Comparison of ENCODE assay signal across 12 cellular contexts in genomic region chr3:115160295-115160694, GRCh38. TPM values are rescaled to one million over a fixed set of nuclear protein-coding genes. Genes with fewer than 3 reads are reported as not detected.
DNase-seq lines count a peak whose midpoint lies in the region; ATAC-seq lines count a peak whose summit lies in the region.
"Had no signal": no experiment of that assay in that cellular context is flagged by ENCODE, and none has a peak within 500 bp of the region (broad histone marks: within the 10 kb centered on the region; RNA-seq: fewer than 3 reads in every experiment).

No MANE protein-coding gene starts in this region.

- DNase-seq in activated naive CD8-positive, alpha-beta T cell treated with anti-CD3 and anti-CD28 coated beads, Interleukin-2, amount 10 ng/mL, durations not matched to agents 7 days and 5 days, result no peak
- no peak for DNase-seq in activated naive CD8-positive, alpha-beta T cell treated with anti-CD3 and anti-CD28 coated beads for 36 hours
- DNase-seq in GDM1 (lab: John Stamatoyannopoulos, UW) (no peak), NCI-H510A treated with DMSO at 0.1 percent for 48 hours (lab: John Stamatoyannopoulos, UW) (no peak), mesendoderm (no peak), hepatic stellate cell (ENCODE audit: low spot score) (no peak)
- DNase-seq: HFFc6; stimulated activated CD8-positive, alpha-beta memory T cell treated with anti-CD3 and anti-CD28 coated beads, Interleukin-4, amount 100 ng/mL, for 48 hours had no signal

- no peak overlapping the region for H3K27ac ChIP-seq in mesendoderm (ENCODE audit: low read depth, low read length)

- H3K36me3 Mint-ChIP-seq in activated naive CD8-positive, alpha-beta T cell treated with anti-CD3 and anti-CD28 coated beads, Interleukin-2, amount 10 ng/mL, durations not matched to agents 7 days and 5 days, result peaks cover 16% of the 10 kb centered on the region
- peaks cover 7% of the 10 kb centered on the region for H3K36me3 Mint-ChIP-seq in activated naive CD8-positive, alpha-beta T cell treated with anti-CD3 and anti-CD28 coated beads for 36 hours

- no peak overlapping the region for H2BK15ac ChIP-seq in mesendoderm (replicated peaks; ENCODE audit: low read depth)

- H3K27me3 Mint-ChIP-seq in activated naive CD8-positive, alpha-beta T cell treated with anti-CD3 and anti-CD28 coated beads, Interleukin-2, amount 10 ng/mL, durations not matched to agents 7 days and 5 days, result no peaks in the 10 kb centered on the region
- H3K27me3 Mint-ChIP-seq in activated naive CD8-positive, alpha-beta T cell treated with anti-CD3 and anti-CD28 coated beads for 36 hours, result no peaks in the 10 kb centered on the region

- peak overlapping the region; percentile 54 for H3K27ac Mint-ChIP-seq in activated naive CD8-positive, alpha-beta T cell treated with anti-CD3 and anti-CD28 coated beads, Interleukin-2, amount 10 ng/mL, durations not matched to agents 7 days and 5 days
- H3K27ac Mint-ChIP-seq in activated naive CD8-positive, alpha-beta T cell treated with anti-CD3 and anti-CD28 coated beads for 36 hours, result no peak overlapping the region
- H3K27ac Mint-ChIP-seq: HFFc6; T-helper 1 cell treated with Interleukin-12 subunit alpha and Interleukin-12 subunit beta and Interleukin-4 antibody, amounts not matched to agents 30 μg/mL and 1 μg/mL, for 36 hours had no signal

- H3K4ac ChIP-seq in mesendoderm (ENCODE audit: low read depth, low read length), result no peak overlapping the region

- no peak overlapping the region for H2AK5ac ChIP-seq in mesendoderm (ENCODE audit: low read length)

- no CpG with 5 or more reads among the region's 1 CpG for WGBS in mesendoderm (ENCODE audit: extremely low coverage, insufficient coverage, low lambda C conversion rate)

- H3K9ac ChIP-seq in mesendoderm (ENCODE audit: low read length), result no peak overlapping the region

- no peak overlapping the region for H3K56ac ChIP-seq in mesendoderm (ENCODE audit: low read length)

- no peaks in the 10 kb centered on the region for H3K79me1 ChIP-seq in mesendoderm (ENCODE audit: low read length)

- no peak overlapping the region for H3K23ac ChIP-seq in mesendoderm (ENCODE audit: low read length)

- peaks cover 28% of the 10 kb centered on the region for H3K4me1 Mint-ChIP-seq in activated naive CD8-positive, alpha-beta T cell treated with anti-CD3 and anti-CD28 coated beads, Interleukin-2, amount 10 ng/mL, durations not matched to agents 7 days and 5 days
- H3K4me1 Mint-ChIP-seq in activated naive CD8-positive, alpha-beta T cell treated with anti-CD3 and anti-CD28 coated beads for 36 hours, result peaks cover 20% of the 10 kb centered on the region

- no peaks in the 10 kb centered on the region for H3K36me3 ChIP-seq in mesendoderm (ENCODE audit: control insufficient read depth, insufficient read depth, low read length)

- no peaks in the 10 kb centered on the region for H3K4me1 ChIP-seq in mesendoderm (ENCODE audit: control insufficient read depth, low read depth, low read length)

- H3K18ac ChIP-seq in mesendoderm (ENCODE audit: low read length), result no peak overlapping the region

- peaks cover 8% of the 10 kb centered on the region for H3K9me3 Mint-ChIP-seq in activated naive CD8-positive, alpha-beta T cell treated with anti-CD3 and anti-CD28 coated beads, Interleukin-2, amount 10 ng/mL, durations not matched to agents 7 days and 5 days
- peaks cover 4% of the 10 kb centered on the region for H3K9me3 Mint-ChIP-seq in activated naive CD8-positive, alpha-beta T cell treated with anti-CD3 and anti-CD28 coated beads for 36 hours
- H3K9me3 Mint-ChIP-seq: HFFc6 had no signal

- H3K4me2 ChIP-seq in mesendoderm (ENCODE audit: low read length), result no peak overlapping the region
- H3K4me2 ChIP-seq: smooth muscle cell had no signal

- no peaks in the 10 kb centered on the region for H3K27me3 ChIP-seq in mesendoderm (ENCODE audit: insufficient read depth, low read length, poor library complexity)

- no peaks in the 10 kb centered on the region for H3K79me2 ChIP-seq in mesendoderm (ENCODE audit: control insufficient read depth, insufficient read depth, low read length)

- ATAC-seq in activated naive CD8-positive, alpha-beta T cell treated with anti-CD3 and anti-CD28 coated beads, Interleukin-2, amount 10 ng/mL, durations not matched to agents 7 days and 5 days (ENCODE audit: low read depth), result no peak
- ATAC-seq in GM21825 (IDR thresholded peaks at IDR 0.05; ENCODE audit: unreplicated experiment) (peak; percentile 100), HG03196 (IDR thresholded peaks at IDR 0.05; ENCODE audit: unreplicated experiment) (peak; percentile 100)

- H4K5ac ChIP-seq in mesendoderm (ENCODE audit: low read length), result no peak overlapping the region

- POLR2A ChIA-PET in activated naive CD8-positive, alpha-beta T cell treated with anti-CD3 and anti-CD28 coated beads, Interleukin-2, amount 10 ng/mL, durations not matched to agents 7 days and 5 days (lab: Charles Lee), result no interaction called here

- H4K8ac ChIP-seq in mesendoderm (ENCODE audit: low read depth, low read length), result no peak overlapping the region

- H3K4me3 ChIP-seq in mesendoderm (ENCODE audit: low read length), result no peak overlapping the region
- H3K4me3 ChIP-seq: smooth muscle cell had no signal

- no peak overlapping the region for H2BK120ac ChIP-seq in mesendoderm (ENCODE audit: low read depth, low read length)

- H3K4me3 Mint-ChIP-seq in activated naive CD8-positive, alpha-beta T cell treated with anti-CD3 and anti-CD28 coated beads, Interleukin-2, amount 10 ng/mL, durations not matched to agents 7 days and 5 days, result peak overlapping the region; percentile 9
- H3K4me3 Mint-ChIP-seq in activated naive CD8-positive, alpha-beta T cell treated with anti-CD3 and anti-CD28 coated beads for 36 hours, result no peak overlapping the region
- H3K4me3 Mint-ChIP-seq: HFFc6; T-helper 1 cell treated with Interleukin-12 subunit alpha and Interleukin-12 subunit beta and Interleukin-4 antibody, amounts not matched to agents 30 μg/mL and 1 μg/mL, for 36 hours had no signal

- no peak overlapping the region for H2BK5ac ChIP-seq in mesendoderm (ENCODE audit: low read length)

RNA-seq across cellular contexts. Expression of gene ZBTB20, which starts 13.2 kb away (rescaled TPM):
- total RNA-seq in activated naive CD8-positive, alpha-beta T cell treated with anti-CD3 and anti-CD28 coated beads, Interleukin-2, amount 10 ng/mL, durations not matched to agents 7 days and 5 days, result 10 to 100 TPM; 27.4 to 31.3 TPM
- 1 to 10 TPM; 3.5 to 4.5 TPM for total RNA-seq in activated naive CD8-positive, alpha-beta T cell treated with anti-CD3 and anti-CD28 coated beads for 36 hours
- 0.13 TPM for polyA plus RNA-seq in mesendoderm (2013, experiment 1 of 2)
- polyA plus RNA-seq in mesendoderm (2013, experiment 2 of 2), result 0.24 TPM

Comparison
In these comparisons a context has a peak if more than half of its experiments do, and no peak if none do; other contexts are left out.
1. RNA of gene ZBTB20, which starts 13.2 kb away (total RNA-seq): 27.4 to 31.3 TPM in activated naive CD8-positive, alpha-beta T cell treated with anti-CD3 and anti-CD28 coated beads, Interleukin-2, amount 10 ng/mL, durations not matched to agents 7 days and 5 days; 3.5 to 4.5 TPM in activated naive CD8-positive, alpha-beta T cell treated with anti-CD3 and anti-CD28 coated beads for 36 hours; every median in the first group is over 4 times any median in the second.